ENCODE assay signal across 24 cellular contexts in genomic region chr22:35966314-35967045, GRCh38.
DNase-seq lines count a peak whose midpoint lies in the region; ATAC-seq and TF ChIP-seq lines count a peak whose summit lies in the region.
"Had no signal": no experiment of that assay in that cellular context is flagged by ENCODE, and none has a peak within 500 bp of the region (broad histone marks: within the 10 kb centered on the region; RNA-seq: fewer than 3 reads in every experiment).

No MANE protein-coding gene starts in this region.

- no peak overlapping the region for H3K4me2 ChIP-seq in osteoblast (ENCODE audit: insufficient read depth, low read length)

- no peak overlapping the region for H3K4me3 Mint-ChIP-seq in endodermal cell
- H3K4me3 Mint-ChIP-seq: CD8-positive, alpha-beta memory T cell; naive thymus-derived CD8-positive, alpha-beta T cell; stimulated activated naive CD8-positive, alpha-beta T cell treated with anti-CD3 and anti-CD28 coated beads, Interleukin-15, amount 100 ng/mL, for 72 hours had no signal

- TF ChIP-seq CTCF in endodermal cell (conservative IDR thresholded peaks at IDR 0.05) (peak; percentile 28), osteoblast (IDR thresholded peaks at IDR 0.05; ENCODE audit: extremely low read depth, low read depth, low read length) (peak; percentile 36)

- peaks cover 90% of the 10 kb centered on the region for H3K79me2 ChIP-seq in osteoblast (ENCODE audit: insufficient read depth, low read length)

- H4K20me1 ChIP-seq in osteoblast (ENCODE audit: insufficient read depth, low read length): peaks cover 10% of the 10 kb centered on the region

- no peaks in the 10 kb centered on the region for H3K27me3 Mint-ChIP-seq in endodermal cell (ENCODE audit: insufficient read depth)

- ATAC-seq in HG02970 (IDR thresholded peaks at IDR 0.05; ENCODE audit: low FRiP score, unreplicated experiment): no peak
- ATAC-seq: body of pancreas; naive thymus-derived CD8-positive, alpha-beta T cell; pancreas; right cardiac atrium; stimulated activated naive CD8-positive, alpha-beta T cell treated with anti-CD3 and anti-CD28 coated beads, Interleukin-15, amount 100 ng/mL, for 72 hours; upper lobe of right lung had no signal

- H2AFZ ChIP-seq in osteoblast (ENCODE audit: low read length): no peak overlapping the region

- no peaks in the 10 kb centered on the region for H3K36me3 ChIP-seq in endodermal cell (ENCODE audit: control insufficient read depth, insufficient read depth, low read length)
- H3K36me3 ChIP-seq in osteoblast (ENCODE audit: insufficient read depth, low read length): no peaks in the 10 kb centered on the region
- H3K36me3 ChIP-seq: MG63, pancreas, upper lobe of right lung had no signal

- no peak overlapping the region for H3K27ac Mint-ChIP-seq in endodermal cell
- H3K27ac Mint-ChIP-seq: CD8-positive, alpha-beta memory T cell; naive thymus-derived CD8-positive, alpha-beta T cell; stimulated activated naive CD8-positive, alpha-beta T cell treated with anti-CD3 and anti-CD28 coated beads, Interleukin-15, amount 100 ng/mL, for 72 hours had no signal

- no peaks in the 10 kb centered on the region for H3K36me3 Mint-ChIP-seq in endodermal cell (ENCODE audit: low read depth)
- H3K36me3 Mint-ChIP-seq: naive thymus-derived CD8-positive, alpha-beta T cell had no signal

- DNase-seq in AG20443 (ENCODE audit: low spot score) (peak; percentile 46), HS-5 (ENCODE audit: low read depth) (peak; percentile 56), endodermal cell (no peak), osteoblast (ENCODE audit: insufficient read length, low spot score, missing footprints) (no peak), ureter (ENCODE audit: low spot score) (no peak), putamen (ENCODE audit: low spot score) (no peak)
- no peak for DNase-seq in activated CD4-positive, alpha-beta T cell treated with anti-CD3 and anti-CD28 coated beads for 48 hours
- DNase-seq: activated CD4-positive, alpha-beta T cell treated with anti-CD3 and anti-CD28 coated beads, Interleukin-2, amount 50 U/mL, for 48 hours; activated effector memory CD4-positive, alpha-beta T cell treated with anti-CD3 and anti-CD28 coated beads, Interleukin-2, amount 50 U/mL, for 16 hours; body of pancreas; CD8-positive, alpha-beta memory T cell; DMS153; effector CD4-positive, alpha-beta T cell; glutamatergic neuron; MG63; naive thymus-derived CD8-positive, alpha-beta T cell; NCI-H1417 treated with DMSO at 0.1 percent for 48 hours; NCI-H510A treated with DMSO at 0.1 percent for 48 hours; pancreas; right cardiac atrium; stimulated activated naive CD8-positive, alpha-beta T cell treated with anti-CD3 and anti-CD28 coated beads, Interleukin-15, amount 100 ng/mL, for 72 hours; upper lobe of right lung had no signal

- H3K4me1 Mint-ChIP-seq in endodermal cell: peaks cover 31% of the 10 kb centered on the region
- H3K4me1 Mint-ChIP-seq: CD8-positive, alpha-beta memory T cell; naive thymus-derived CD8-positive, alpha-beta T cell; stimulated activated naive CD8-positive, alpha-beta T cell treated with anti-CD3 and anti-CD28 coated beads, Interleukin-15, amount 100 ng/mL, for 72 hours had no signal

- WGBS in endodermal cell (ENCODE audit: insufficient coverage in 1 of 2, insufficient read length in 1 of 2), 2 experiments: 94% methylated on average over 6 of the region's 6 CpGs; no CpG with 5 or more reads in 1 of the 2 experiments

- H3K4me1 ChIP-seq in endodermal cell (ENCODE audit: control insufficient read depth, insufficient read depth, low read length) (no peaks in the 10 kb centered on the region), osteoblast (ENCODE audit: insufficient read depth, low read length) (peaks cover 30% of the 10 kb centered on the region)

- H3K27ac ChIP-seq in endodermal cell (ENCODE audit: low read depth, low read length): no peak overlapping the region
- no peak overlapping the region for H3K27ac ChIP-seq in osteoblast (ENCODE audit: low read depth, low read length)
- H3K27ac ChIP-seq: body of pancreas, pancreas, RWPE1, upper lobe of right lung had no signal

- H3K9me3 ChIP-seq in endodermal cell (ENCODE audit: control insufficient read depth, low read length) (no peaks in the 10 kb centered on the region), osteoblast (ENCODE audit: low read depth, low read length) (no peaks in the 10 kb centered on the region)
- H3K9me3 ChIP-seq: body of pancreas, MG63, pancreas, upper lobe of right lung had no signal

- H3K4me3 ChIP-seq in endodermal cell (ENCODE audit: low read length): no peak overlapping the region
- no peak overlapping the region for H3K4me3 ChIP-seq in osteoblast (ENCODE audit: insufficient read depth, low read length)
- H3K4me3 ChIP-seq: body of pancreas, MG63, pancreas, upper lobe of right lung had no signal

- no peaks in the 10 kb centered on the region for H3K9me3 Mint-ChIP-seq in endodermal cell
- H3K9me3 Mint-ChIP-seq: CD8-positive, alpha-beta memory T cell; naive thymus-derived CD8-positive, alpha-beta T cell; stimulated activated naive CD8-positive, alpha-beta T cell treated with anti-CD3 and anti-CD28 coated beads, Interleukin-15, amount 100 ng/mL, for 72 hours had no signal

- H3K27me3 ChIP-seq in endodermal cell (ENCODE audit: control insufficient read depth, insufficient read depth, low read length, poor library complexity, severe bottlenecking) (no peaks in the 10 kb centered on the region), osteoblast (ENCODE audit: insufficient read depth, low read length) (no peaks in the 10 kb centered on the region)
- H3K27me3 ChIP-seq: body of pancreas, MG63, pancreas, upper lobe of right lung had no signal

- H3K9ac ChIP-seq in endodermal cell (ENCODE audit: extremely low read depth, low read length, poor library complexity, severe bottlenecking): no peak overlapping the region

Comparison
In these comparisons a context has a peak if more than half of its experiments do, and no peak if none do; other contexts are left out.
1. DNase-seq: peak in AG20443 (single experiment) and HS-5 (single experiment); none in endodermal cell (single experiment), osteoblast (single experiment), ureter (single experiment), putamen (single experiment) and activated CD4-positive, alpha-beta T cell treated with anti-CD3 and anti-CD28 coated beads for 48 hours (single experiment).